Comparison of ENCODE assay signal across 9 cellular contexts in the genomic region with DNA sequence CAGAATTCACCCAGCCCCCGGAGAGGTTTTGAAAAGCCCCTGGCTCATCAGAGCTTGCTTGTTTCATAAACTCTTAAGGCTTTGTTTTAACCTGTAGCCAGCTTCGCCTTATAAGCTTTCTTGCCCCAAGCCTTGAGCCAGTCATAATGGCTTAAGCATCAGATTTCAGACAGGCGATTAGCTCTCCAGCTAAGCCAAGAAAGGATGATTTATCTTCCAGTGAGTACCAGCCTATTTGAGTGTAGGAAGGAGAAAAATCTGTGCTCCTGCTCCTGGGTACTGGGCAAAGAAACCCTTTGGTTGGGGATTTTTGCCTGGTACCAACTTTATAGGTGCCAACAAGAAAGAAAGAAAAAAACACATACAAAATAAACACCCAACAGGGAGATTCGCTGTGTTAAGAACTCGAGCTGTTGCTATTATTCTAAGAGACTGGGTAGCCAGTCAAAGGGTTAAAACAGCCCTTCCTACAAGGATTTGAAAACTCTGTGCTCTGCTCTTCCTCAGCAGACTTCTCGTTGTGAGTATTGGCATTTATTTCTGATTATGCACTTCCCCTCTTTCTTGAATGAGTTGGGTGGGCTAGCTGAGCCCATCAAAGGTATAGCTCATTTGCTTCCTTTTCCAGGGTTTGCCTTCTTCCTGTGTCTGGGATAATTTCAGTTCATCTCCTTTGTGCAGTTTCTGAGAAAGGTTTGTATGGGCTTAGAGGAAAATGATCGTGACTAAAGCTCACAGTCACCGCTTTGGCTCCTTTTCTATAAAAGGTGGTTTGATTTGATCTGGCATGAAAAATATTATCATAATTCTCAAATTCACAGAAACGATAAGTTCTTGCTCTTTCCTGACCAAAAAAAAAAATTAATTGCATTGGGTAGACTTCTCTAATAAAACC.
DNase-seq lines count a peak whose midpoint lies in the region; ATAC-seq and TF ChIP-seq lines count a peak whose summit lies in the region.
"Had no signal": no experiment of that assay in that cellular context is flagged by ENCODE, and none has a peak within 500 bp of the region (broad histone marks: within the 10 kb centered on the region; RNA-seq: fewer than 3 reads in every experiment).

No MANE protein-coding gene starts in this region.

- no peaks in the 10 kb centered on the region for H3K9me3 Mint-ChIP-seq in type B pancreatic cell
- H3K9me3 Mint-ChIP-seq: T-helper 1 cell treated with Interleukin-12 subunit alpha and Interleukin-12 subunit beta and Interleukin-4 antibody, amounts not matched to agents 30 μg/mL and 1 μg/mL, for 36 hours had no signal

- TF ChIP-seq CTCF in right lobe of liver (IDR thresholded peaks at IDR 0.05) (no peak), type B pancreatic cell (conservative IDR thresholded peaks at IDR 0.05) (no peak), PC-9 (conservative IDR thresholded peaks at IDR 0.05) (no peak)

- no peaks in the 10 kb centered on the region for H3K9me2 ChIP-seq in PC-9 (ENCODE audit: insufficient read depth)

- CTCF ChIA-PET in PC-9 (lab: Charles Lee): no interaction called here

- H3K4me3 Mint-ChIP-seq in type B pancreatic cell: peak overlapping the region; percentile 83
- H3K4me3 Mint-ChIP-seq: T-helper 1 cell treated with Interleukin-12 subunit alpha and Interleukin-12 subunit beta and Interleukin-4 antibody, amounts not matched to agents 30 μg/mL and 1 μg/mL, for 36 hours had no signal

- H3K27ac ChIP-seq in cingulate gyrus (ENCODE audit: low read depth, low read length) (peak overlapping the region; percentile 76), right lobe of liver (peak overlapping the region; percentile 84 to 91 (median 87)), PC-9 (no peak overlapping the region)

- H3K4me1 ChIP-seq in right lobe of liver (peaks cover 0 to 37% (median 18%) of the 10 kb centered on the region in 4 donors), PC-9 (replicated peaks; ENCODE audit: insufficient read depth) (peaks cover 27% of the 10 kb centered on the region)

- peak in 1 of 4 donors; percentile 5 for ATAC-seq in right lobe of liver
- ATAC-seq in HG03457 (IDR thresholded peaks at IDR 0.05; ENCODE audit: unreplicated experiment): no peak

- DNase-seq in NCI-H2196 (lab: John Stamatoyannopoulos, UW; ENCODE audit: unreplicated experiment) (peak; percentile 16), NCI-H2196 treated with DMSO at 0.1 percent for 48 hours (lab: John Stamatoyannopoulos, UW; ENCODE audit: unreplicated experiment) (no peak), right lobe of liver (no peak), type B pancreatic cell (ENCODE audit: extremely low spot score, unreplicated experiment) (no peak), NK-92 (lab: John Stamatoyannopoulos, UW; ENCODE audit: unreplicated experiment) (no peak), PC-9 (no peak)

- peaks cover 48% of the 10 kb centered on the region for H3K4me1 Mint-ChIP-seq in type B pancreatic cell (ENCODE audit: unreplicated experiment)

- H3K36me3 ChIP-seq in right lobe of liver: no peaks in the 10 kb centered on the region
- no peaks in the 10 kb centered on the region for H3K36me3 ChIP-seq in PC-9 (ENCODE audit: low read depth)

- no peak overlapping the region for H2AFZ ChIP-seq in PC-9

- no peak for TF ChIP-seq POLR2A in right lobe of liver (IDR thresholded peaks at IDR 0.05)

- H3K27me3 ChIP-seq in right lobe of liver: no peaks in the 10 kb centered on the region
- H3K27me3 ChIP-seq in PC-9 (ENCODE audit: insufficient read depth, low read depth): no peaks in the 10 kb centered on the region

- H3K79me2 ChIP-seq in PC-9 (ENCODE audit: low read depth): no peaks in the 10 kb centered on the region

- H3K4me3 ChIP-seq in right lobe of liver (peak overlapping the region; percentile 38 to 59 (median 53)), PC-9 (no peak overlapping the region)

- no TSS peak for BruUV-seq in PC-9 (replicated peaks; lab: Mats Ljungman, UMichigan)

- peaks cover 18% of the 10 kb centered on the region; the same call in 1 of the 2 replicates for H3F3A ChIP-seq in PC-9 (ENCODE audit: insufficient read depth, low read depth)

- H3K27ac Mint-ChIP-seq in type B pancreatic cell: peak overlapping the region; percentile 68
- H3K27ac Mint-ChIP-seq: T-helper 1 cell treated with Interleukin-12 subunit alpha and Interleukin-12 subunit beta and Interleukin-4 antibody, amounts not matched to agents 30 μg/mL and 1 μg/mL, for 36 hours had no signal

- no peaks in the 10 kb centered on the region for H3K9me3 ChIP-seq in right lobe of liver
- H3K9me3 ChIP-seq in PC-9 (ENCODE audit: insufficient read depth, low read depth): no peaks in the 10 kb centered on the region

- intact Hi-C loops in right lobe of liver (cut with DNase I): no loop called here
- intact Hi-C loops in PC-9 (cut with micrococcal nuclease; ENCODE audit: unreplicated experiment): no loop called here

- no peak overlapping the region for H3K4me2 ChIP-seq in PC-9

- H3K27me3 Mint-ChIP-seq in type B pancreatic cell: no peaks in the 10 kb centered on the region

- POLR2A ChIA-PET in PC-9 (lab: Charles Lee; ENCODE audit: unreplicated experiment): no interaction called here

- peaks cover 11% of the 10 kb centered on the region for H3K36me3 Mint-ChIP-seq in type B pancreatic cell

- 13% methylated on average over 9 of the region's 9 CpGs for WGBS in right lobe of liver (ENCODE audit: insufficient coverage, low coverage, low lambda C conversion rate, missing lambda C conversion rate)

- no peaks in the 10 kb centered on the region for H4K20me1 ChIP-seq in PC-9 (ENCODE audit: insufficient read depth)
